Comparison of ENCODE assay signal across 8 cellular contexts in genomic region chr13:40401911-40402776, GRCh38.
DNase-seq lines count a peak whose midpoint lies in the region; ATAC-seq, FAIRE-seq and TF ChIP-seq lines count a peak whose summit lies in the region.

No MANE protein-coding gene starts in this region.

- BruUV-seq in K562 (replicated peaks; lab: Mats Ljungman, UMichigan): no TSS peak

- TF ChIP-seq CTCF in AG04449 (IDR thresholded peaks at IDR 0.05; ENCODE audit: insufficient read depth, low read length, missing control alignments): no peak
- TF ChIP-seq CTCF in K562 (IDR thresholded peaks at IDR 0.05 in 2 of 3, conservative IDR thresholded peaks at IDR 0.05 in 1 of 3; ENCODE audit: insufficient read depth in 2 of 3, low read depth in 1 of 3, low read length in 3 of 3): no peak
- no peak for TF ChIP-seq CTCF in keratinocyte (optimal IDR thresholded peaks at IDR 0.05 in 1 of 3, IDR thresholded peaks at IDR 0.05 in 1 of 3, conservative IDR thresholded peaks at IDR 0.05 in 1 of 3; ENCODE audit: extremely low read depth in 1 of 3, insufficient read depth in 2 of 3, low read length in 3 of 3)
- no peak for TF ChIP-seq CTCF in spleen (IDR thresholded peaks at IDR 0.05 in 8 of 11, conservative IDR thresholded peaks at IDR 0.05 in 3 of 11)

- H3K9ac ChIP-seq in K562 (ENCODE audit: insufficient read depth in 1 of 2, low read depth in 2 of 2, low read length in 2 of 2) (no peak overlapping the region), keratinocyte (ENCODE audit: control insufficient read depth, extremely low read depth, insufficient read depth, low read length) (no peak overlapping the region)

- POLR2A ChIA-PET in AG04449 (lab: Yijun Ruan, JAX) (interaction anchor here (0.6 kb wide), 1 partner anchor 9 kb away, joined by 3 read pairs; no protein-coding TSS in a partner anchor), K562 (lab: Yijun Ruan, JAX) (no interaction called here)

- in situ Hi-C loops in K562 (cut with MboI): no loop called here

- intact Hi-C loops in K562 (cut with micrococcal nuclease): no loop called here
- intact Hi-C loops in spleen (cut with DNase I; ENCODE audit: low total_unique reads): no loop called here

- peak; percentile 97 for ATAC-seq in GM18861 (IDR thresholded peaks at IDR 0.05; ENCODE audit: unreplicated experiment)
- peak; percentile 96 for ATAC-seq in HG03045 (IDR thresholded peaks at IDR 0.05; ENCODE audit: unreplicated experiment)
- ATAC-seq in K562: peak; percentile 89

- dilution Hi-C loops in keratinocyte (cut with MboI; ENCODE audit: extremely low pct_ligation_motif_present, low sequenced_read_pairs): no loop called here

- no peak for TF ChIP-seq RAD21 in K562 (CRISPR knock-in tag; conservative IDR thresholded peaks at IDR 0.05 in 1 of 2, IDR thresholded peaks at IDR 0.05 in 1 of 2)

- H3K4me3 ChIP-seq in AG04449 (ENCODE audit: low read depth, low read length): no peak overlapping the region; the same call in none of the 2 replicates
- H3K4me3 ChIP-seq in K562: no peak overlapping the region
- no peak overlapping the region for H3K4me3 ChIP-seq in keratinocyte (ENCODE audit: control insufficient read depth in 2 of 3, extremely low read depth in 1 of 3, insufficient read depth in 2 of 3, low read depth in 1 of 3, low read length in 3 of 3)
- H3K4me3 ChIP-seq in spleen: peak overlapping the region in 1 of 8 donors; percentile 37

- H2AFZ ChIP-seq in K562 (ENCODE audit: low read depth, low read length): no peak overlapping the region
- no peak overlapping the region for H2AFZ ChIP-seq in keratinocyte (ENCODE audit: control insufficient read depth, low read length)

- H3K4me2 ChIP-seq in K562 (ENCODE audit: insufficient read depth, low read length): no peak overlapping the region
- no peak overlapping the region for H3K4me2 ChIP-seq in keratinocyte (ENCODE audit: control insufficient read depth, extremely low read depth, insufficient read depth, low read depth, low read length)

- peak; percentile 78 for FAIRE-seq in K562 (lab: Jason Lieb, UNC)
- FAIRE-seq in keratinocyte (lab: Jason Lieb, UNC): peak; percentile 34

- CTCF ChIA-PET in AG04449 (lab: Yijun Ruan, JAX) (no interaction called here), K562 (lab: Yijun Ruan, JAX; ENCODE audit: low intra/inter-chr PET ratio) (no interaction called here)

- H3K27ac ChIP-seq in K562 (ENCODE audit: extremely low read depth, low read depth, low read length): no peak overlapping the region
- no peak overlapping the region for H3K27ac ChIP-seq in keratinocyte (ENCODE audit: control insufficient read depth, insufficient read depth, low read length)
- peak overlapping the region; percentile 68 to 88 (median 79) for H3K27ac ChIP-seq in spleen

- H3K36me3 ChIP-seq in K562 (ENCODE audit: control insufficient read depth, insufficient read depth, low read length) (no peaks in the 10 kb centered on the region), keratinocyte (ENCODE audit: control insufficient read depth in 2 of 2, extremely low read depth in 1 of 2, insufficient read depth in 2 of 2, low read length in 2 of 2) (no peaks in the 10 kb centered on the region), spleen (no peaks in the 10 kb centered on the region)

- no peaks in the 10 kb centered on the region for H4K20me1 ChIP-seq in K562 (replicated peaks; ENCODE audit: control insufficient read depth, insufficient read depth, low read length)
- H4K20me1 ChIP-seq in keratinocyte (ENCODE audit: control insufficient read depth, extremely low read depth, insufficient read depth, low read length): no peaks in the 10 kb centered on the region

- no peaks in the 10 kb centered on the region; a peak in 1 of 5 replicates for H3K4me1 ChIP-seq in K562 (replicated peaks in 1 of 2; ENCODE audit: control insufficient read depth in 2 of 2, insufficient read depth in 2 of 2, low read length in 2 of 2)
- peaks cover 18% of the 10 kb centered on the region for H3K4me1 ChIP-seq in keratinocyte (ENCODE audit: control insufficient read depth, extremely low read depth, insufficient read depth, low read length)
- peaks cover 21 to 58% (median 33%) of the 10 kb centered on the region in 6 donors for H3K4me1 ChIP-seq in spleen

- H3K9me3 ChIP-seq in K562 (replicated peaks; ENCODE audit: control insufficient read depth, insufficient read depth, low read depth, low read length): no peaks in the 10 kb centered on the region
- no peaks in the 10 kb centered on the region for H3K9me3 ChIP-seq in keratinocyte (ENCODE audit: control insufficient read depth, low read depth, low read length)
- H3K9me3 ChIP-seq in spleen: no peaks in the 10 kb centered on the region

- H3K79me2 ChIP-seq in K562 (ENCODE audit: control insufficient read depth, insufficient read depth, low read length) (no peaks in the 10 kb centered on the region), keratinocyte (ENCODE audit: control insufficient read depth, insufficient read depth, low read length) (no peaks in the 10 kb centered on the region)

- H3K9me1 ChIP-seq in K562 (ENCODE audit: control insufficient read depth, insufficient read depth, low read length): no peaks in the 10 kb centered on the region
- H3K9me1 ChIP-seq in keratinocyte (ENCODE audit: control insufficient read depth, extremely low read depth, insufficient read depth, low read length): no peaks in the 10 kb centered on the region

- TF ChIP-seq POLR2A in K562 (conservative IDR thresholded peaks at IDR 0.05) (no peak), spleen (IDR thresholded peaks at IDR 0.05) (peak in 1 of 3 donors; percentile 21)

- H3K27me3 ChIP-seq in K562 (ENCODE audit: control insufficient read depth in 2 of 2, insufficient read depth in 2 of 2, low read length in 2 of 2) (peaks cover 0 to 15% of the 10 kb centered on the region in 2 experiments; a peak in 2 of 5 replicates), keratinocyte (ENCODE audit: control insufficient read depth, extremely low read depth, insufficient read depth, low read length) (no peaks in the 10 kb centered on the region), spleen (replicated peaks in 1 of 7) (no peaks in the 10 kb centered on the region)

- DNase-seq in AG04449 (ENCODE audit: low read depth, low spot score) (peak; percentile 72), OCI-M2 (lab: John Stamatoyannopoulos, UW; ENCODE audit: unreplicated experiment) (peak; percentile 48), K562 (ENCODE audit: extremely low read depth in 1 of 4, low spot score in 3 of 4) (peak; percentile 25 to 68 (median 40)), keratinocyte (ENCODE audit: low read depth, low spot score) (no peak), spleen (peak; percentile 94), NCI-H2171 (lab: John Stamatoyannopoulos, UW) (no peak)

- WGBS in K562 (ENCODE audit: insufficient coverage, low coverage, missing lambda C conversion rate): 2% methylated on average over 9 of the region's 13 CpGs
- 8 to 16% (median 12%) methylated on average over 13 of the region's 13 CpGs for WGBS in spleen, 5 donors

- TF ChIP-seq EP300 in K562 (IDR thresholded peaks at IDR 0.05; ENCODE audit: low read length): no peak

TF ChIP-seq in K562, 482 proteins besides CTCF, POLR2A, EP300 and RAD21 (continues in another document):
- TF ChIP-seq ID3 (CRISPR knock-in tag; IDR thresholded peaks at IDR 0.05) (no peak), ID3 (tag; IDR thresholded peaks at IDR 0.05) (peak; percentile 77), SMARCE1 (IDR thresholded peaks at IDR 0.05) (peak; percentile 56; the same call in 1 of the 2 replicates), BHLHE40 (IDR thresholded peaks at IDR 0.05; ENCODE audit: low read length) (peak; percentile 82), ZNF384 (IDR thresholded peaks at IDR 0.05; ENCODE audit: low read depth, low read length) (peak; percentile 64), BCL6 (CRISPR knock-in tag; IDR thresholded peaks at IDR 0.05) (no peak), ZBTB8A (IDR thresholded peaks at IDR 0.05; ENCODE audit: partially characterized antibody) (no peak), JUN (IDR thresholded peaks at IDR 0.05; ENCODE audit: borderline replicate concordance, low read depth, low read length) (0 out of 2 replicates have a peak, but pooled peaks have one; percentile 14), JUN (CRISPR knock-in tag; IDR thresholded peaks at IDR 0.05; ENCODE audit: borderline replicate concordance) (no peak), ZBTB17 (CRISPR knock-in tag; IDR thresholded peaks at IDR 0.05) (no peak), NFIC (IDR thresholded peaks at IDR 0.05) (peak; percentile 84), ZSCAN32 (CRISPR knock-in tag; IDR thresholded peaks at IDR 0.05) (no peak)
- TF ChIP-seq, protein P1, sequence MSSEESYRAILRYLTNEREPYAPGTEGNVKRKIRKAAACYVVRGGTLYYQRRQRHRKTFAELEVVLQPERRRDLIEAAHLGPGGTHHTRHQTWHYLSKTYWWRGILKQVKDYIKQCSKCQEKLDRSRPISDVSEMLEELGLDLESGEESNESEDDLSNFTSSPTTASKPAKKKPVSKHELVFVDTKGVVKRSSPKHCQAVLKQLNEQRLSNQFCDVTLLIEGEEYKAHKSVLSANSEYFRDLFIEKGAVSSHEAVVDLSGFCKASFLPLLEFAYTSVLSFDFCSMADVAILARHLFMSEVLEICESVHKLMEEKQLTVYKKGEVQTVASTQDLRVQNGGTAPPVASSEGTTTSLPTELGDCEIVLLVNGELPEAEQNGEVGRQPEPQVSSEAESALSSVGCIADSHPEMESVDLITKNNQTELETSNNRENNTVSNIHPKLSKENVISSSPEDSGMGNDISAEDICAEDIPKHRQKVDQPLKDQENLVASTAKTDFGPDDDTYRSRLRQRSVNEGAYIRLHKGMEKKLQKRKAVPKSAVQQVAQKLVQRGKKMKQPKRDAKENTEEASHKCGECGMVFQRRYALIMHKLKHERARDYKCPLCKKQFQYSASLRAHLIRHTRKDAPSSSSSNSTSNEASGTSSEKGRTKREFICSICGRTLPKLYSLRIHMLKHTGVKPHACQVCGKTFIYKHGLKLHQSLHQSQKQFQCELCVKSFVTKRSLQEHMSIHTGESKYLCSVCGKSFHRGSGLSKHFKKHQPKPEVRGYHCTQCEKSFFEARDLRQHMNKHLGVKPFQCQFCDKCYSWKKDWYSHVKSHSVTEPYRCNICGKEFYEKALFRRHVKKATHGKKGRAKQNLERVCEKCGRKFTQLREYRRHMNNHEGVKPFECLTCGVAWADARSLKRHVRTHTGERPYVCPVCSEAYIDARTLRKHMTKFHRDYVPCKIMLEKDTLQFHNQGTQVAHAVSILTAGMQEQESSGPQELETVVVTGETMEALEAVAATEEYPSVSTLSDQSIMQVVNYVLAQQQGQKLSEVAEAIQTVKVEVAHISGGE (CRISPR knock-in tag; IDR thresholded peaks at IDR 0.05): peak in 1 of 3 experiments; percentile 81; a peak in 2 of 6 replicates

Comparison
In these comparisons a context has a peak if more than half of its experiments do, and no peak if none do; other contexts are left out.
1. DNase-seq: peak in AG04449 (single experiment), OCI-M2 (single experiment), K562 (4 of 4) and spleen (single experiment); none in keratinocyte (single experiment) and NCI-H2171 (single experiment).
2. H3K27ac ChIP-seq: peak in spleen (8 of 8); none in K562 (single experiment) and keratinocyte (single experiment).
3. Peak in every context shown above with its lines, with median percentiles within 50 percentile points of each other: ATAC-seq.